Comparison of ENCODE assay signal across 2 cellular contexts in genomic region chr15:85331666-85332261, GRCh38.
TF ChIP-seq lines count a peak whose summit lies in the region.

No MANE protein-coding gene starts in this region.

TF ChIP-seq in SK-N-SH, 30 proteins besides CTCF, POLR2A, EP300 and RAD21:
- TF ChIP-seq REST (IDR thresholded peaks at IDR 0.05; ENCODE audit: low read depth, low read length), result no peak
- no peak for TF ChIP-seq NRF1 (IDR thresholded peaks at IDR 0.05; ENCODE audit: low read depth, low read length)
- TF ChIP-seq TEAD4 (IDR thresholded peaks at IDR 0.05; ENCODE audit: borderline replicate concordance, insufficient read depth), result no peak
- TF ChIP-seq RXRA (IDR thresholded peaks at IDR 0.05; ENCODE audit: borderline replicate concordance, low read depth), result no peak
- no peak for TF ChIP-seq MAX (IDR thresholded peaks at IDR 0.05; ENCODE audit: low read depth)
- no peak for TF ChIP-seq CHD2 (IDR thresholded peaks at IDR 0.05; ENCODE audit: low read length, partially characterized antibody)
- TF ChIP-seq, protein P1, sequence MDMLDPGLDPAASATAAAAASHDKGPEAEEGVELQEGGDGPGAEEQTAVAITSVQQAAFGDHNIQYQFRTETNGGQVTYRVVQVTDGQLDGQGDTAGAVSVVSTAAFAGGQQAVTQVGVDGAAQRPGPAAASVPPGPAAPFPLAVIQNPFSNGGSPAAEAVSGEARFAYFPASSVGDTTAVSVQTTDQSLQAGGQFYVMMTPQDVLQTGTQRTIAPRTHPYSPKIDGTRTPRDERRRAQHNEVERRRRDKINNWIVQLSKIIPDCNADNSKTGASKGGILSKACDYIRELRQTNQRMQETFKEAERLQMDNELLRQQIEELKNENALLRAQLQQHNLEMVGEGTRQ (IDR thresholded peaks at IDR 0.05; ENCODE audit: borderline replicate concordance, low read depth, low read length), result no peak
- TF ChIP-seq SMC3 (IDR thresholded peaks at IDR 0.05; ENCODE audit: low read depth, low read length), result no peak
- TF ChIP-seq, protein P2, sequence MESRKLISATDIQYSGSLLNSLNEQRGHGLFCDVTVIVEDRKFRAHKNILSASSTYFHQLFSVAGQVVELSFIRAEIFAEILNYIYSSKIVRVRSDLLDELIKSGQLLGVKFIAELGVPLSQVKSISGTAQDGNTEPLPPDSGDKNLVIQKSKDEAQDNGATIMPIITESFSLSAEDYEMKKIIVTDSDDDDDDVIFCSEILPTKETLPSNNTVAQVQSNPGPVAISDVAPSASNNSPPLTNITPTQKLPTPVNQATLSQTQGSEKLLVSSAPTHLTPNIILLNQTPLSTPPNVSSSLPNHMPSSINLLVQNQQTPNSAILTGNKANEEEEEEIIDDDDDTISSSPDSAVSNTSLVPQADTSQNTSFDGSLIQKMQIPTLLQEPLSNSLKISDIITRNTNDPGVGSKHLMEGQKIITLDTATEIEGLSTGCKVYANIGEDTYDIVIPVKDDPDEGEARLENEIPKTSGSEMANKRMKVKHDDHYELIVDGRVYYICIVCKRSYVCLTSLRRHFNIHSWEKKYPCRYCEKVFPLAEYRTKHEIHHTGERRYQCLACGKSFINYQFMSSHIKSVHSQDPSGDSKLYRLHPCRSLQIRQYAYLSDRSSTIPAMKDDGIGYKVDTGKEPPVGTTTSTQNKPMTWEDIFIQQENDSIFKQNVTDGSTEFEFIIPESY (IDR thresholded peaks at IDR 0.05; ENCODE audit: borderline replicate concordance, low read depth), result no peak
- TF ChIP-seq MEF2A (IDR thresholded peaks at IDR 0.05; ENCODE audit: borderline replicate concordance, low read depth), result no peak
- no peak for TF ChIP-seq FOSL2 (IDR thresholded peaks at IDR 0.05; ENCODE audit: borderline replicate concordance, low read depth)

TF ChIP-seq in SK-N-SH treated with all-trans-retinoic acid at 6 μM for 48 hours, 23 proteins besides CTCF, POLR2A, EP300 and RAD21 (continued from another document):
- TF ChIP-seq, protein P3, sequence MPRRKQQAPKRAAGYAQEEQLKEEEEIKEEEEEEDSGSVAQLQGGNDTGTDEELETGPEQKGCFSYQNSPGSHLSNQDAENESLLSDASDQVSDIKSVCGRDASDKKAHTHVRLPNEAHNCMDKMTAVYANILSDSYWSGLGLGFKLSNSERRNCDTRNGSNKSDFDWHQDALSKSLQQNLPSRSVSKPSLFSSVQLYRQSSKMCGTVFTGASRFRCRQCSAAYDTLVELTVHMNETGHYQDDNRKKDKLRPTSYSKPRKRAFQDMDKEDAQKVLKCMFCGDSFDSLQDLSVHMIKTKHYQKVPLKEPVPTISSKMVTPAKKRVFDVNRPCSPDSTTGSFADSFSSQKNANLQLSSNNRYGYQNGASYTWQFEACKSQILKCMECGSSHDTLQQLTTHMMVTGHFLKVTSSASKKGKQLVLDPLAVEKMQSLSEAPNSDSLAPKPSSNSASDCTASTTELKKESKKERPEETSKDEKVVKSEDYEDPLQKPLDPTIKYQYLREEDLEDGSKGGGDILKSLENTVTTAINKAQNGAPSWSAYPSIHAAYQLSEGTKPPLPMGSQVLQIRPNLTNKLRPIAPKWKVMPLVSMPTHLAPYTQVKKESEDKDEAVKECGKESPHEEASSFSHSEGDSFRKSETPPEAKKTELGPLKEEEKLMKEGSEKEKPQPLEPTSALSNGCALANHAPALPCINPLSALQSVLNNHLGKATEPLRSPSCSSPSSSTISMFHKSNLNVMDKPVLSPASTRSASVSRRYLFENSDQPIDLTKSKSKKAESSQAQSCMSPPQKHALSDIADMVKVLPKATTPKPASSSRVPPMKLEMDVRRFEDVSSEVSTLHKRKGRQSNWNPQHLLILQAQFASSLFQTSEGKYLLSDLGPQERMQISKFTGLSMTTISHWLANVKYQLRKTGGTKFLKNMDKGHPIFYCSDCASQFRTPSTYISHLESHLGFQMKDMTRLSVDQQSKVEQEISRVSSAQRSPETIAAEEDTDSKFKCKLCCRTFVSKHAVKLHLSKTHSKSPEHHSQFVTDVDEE (CRISPR knock-in tag; IDR thresholded peaks at IDR 0.05), result no peak
- TF ChIP-seq PPARA (CRISPR knock-in tag; IDR thresholded peaks at IDR 0.05; ENCODE audit: borderline replicate concordance), result no peak
- TF ChIP-seq ZC3H10 (CRISPR knock-in tag; IDR thresholded peaks at IDR 0.05), result no peak
- TF ChIP-seq TCF4 (CRISPR knock-in tag; IDR thresholded peaks at IDR 0.05; ENCODE audit: borderline replicate concordance), result no peak
- no peak for TF ChIP-seq ZFP30 (CRISPR knock-in tag; IDR thresholded peaks at IDR 0.05)
- no peak for TF ChIP-seq GLIS3 (CRISPR knock-in tag; IDR thresholded peaks at IDR 0.05)
- TF ChIP-seq TOX (CRISPR knock-in tag; IDR thresholded peaks at IDR 0.05; ENCODE audit: borderline replicate concordance), result no peak
- TF ChIP-seq CREB5 (CRISPR knock-in tag; IDR thresholded peaks at IDR 0.05; ENCODE audit: low read depth), result no peak
- no peak for TF ChIP-seq ZNF565 (CRISPR knock-in tag; conservative IDR thresholded peaks at IDR 0.05; ENCODE audit: low read depth)
- no peak for TF ChIP-seq ZNF8 (CRISPR knock-in tag; IDR thresholded peaks at IDR 0.05)
- TF ChIP-seq, protein P4, sequence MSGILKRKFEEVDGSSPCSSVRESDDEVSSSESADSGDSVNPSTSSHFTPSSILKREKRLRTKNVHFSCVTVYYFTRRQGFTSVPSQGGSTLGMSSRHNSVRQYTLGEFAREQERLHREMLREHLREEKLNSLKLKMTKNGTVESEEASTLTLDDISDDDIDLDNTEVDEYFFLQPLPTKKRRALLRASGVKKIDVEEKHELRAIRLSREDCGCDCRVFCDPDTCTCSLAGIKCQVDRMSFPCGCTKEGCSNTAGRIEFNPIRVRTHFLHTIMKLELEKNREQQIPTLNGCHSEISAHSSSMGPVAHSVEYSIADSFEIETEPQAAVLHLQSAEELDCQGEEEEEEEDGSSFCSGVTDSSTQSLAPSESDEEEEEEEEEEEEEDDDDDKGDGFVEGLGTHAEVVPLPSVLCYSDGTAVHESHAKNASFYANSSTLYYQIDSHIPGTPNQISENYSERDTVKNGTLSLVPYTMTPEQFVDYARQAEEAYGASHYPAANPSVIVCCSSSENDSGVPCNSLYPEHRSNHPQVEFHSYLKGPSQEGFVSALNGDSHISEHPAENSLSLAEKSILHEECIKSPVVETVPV (CRISPR knock-in tag; IDR thresholded peaks at IDR 0.05), result no peak
- TF ChIP-seq SNAI2 (CRISPR knock-in tag; IDR thresholded peaks at IDR 0.05), result no peak
